ENCODE assay signal across 22 cellular contexts in the genomic region with DNA sequence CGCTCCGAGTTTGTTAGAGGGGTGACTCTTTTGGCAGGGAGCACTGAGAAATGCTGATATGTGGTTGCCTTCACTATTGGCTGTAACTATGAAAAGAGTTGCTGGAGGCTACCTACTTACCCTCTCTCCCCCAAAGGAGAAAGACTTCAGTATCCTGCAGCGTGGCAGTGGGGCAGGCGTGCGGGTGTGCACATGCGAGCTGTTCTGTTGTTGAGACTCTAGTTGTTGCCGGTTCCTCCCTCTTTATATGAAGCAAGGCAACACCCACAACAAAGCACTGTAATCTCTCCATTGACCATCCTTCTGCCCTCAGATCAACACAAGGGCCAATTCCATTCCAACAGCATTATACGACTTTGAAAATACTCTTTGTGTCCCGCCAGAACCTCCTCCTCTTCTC.
DNase-seq lines count a peak whose midpoint lies in the region; ATAC-seq, FAIRE-seq and TF ChIP-seq lines count a peak whose summit lies in the region.
"Had no signal": no experiment of that assay in that cellular context is flagged by ENCODE, and none has a peak within 500 bp of the region (broad histone marks: within the 10 kb centered on the region; RNA-seq: fewer than 3 reads in every experiment).

No MANE protein-coding gene starts in this region.

- ATAC-seq in IMR-90 (ENCODE audit: low read depth) (no peak), GM21381 (IDR thresholded peaks at IDR 0.05; ENCODE audit: unreplicated experiment) (no peak)
- ATAC-seq: A549 had no signal

- H3K9me1 ChIP-seq in IMR-90 (ENCODE audit: insufficient read depth, low read length): peaks cover 19% of the 10 kb centered on the region

- peak overlapping the region; percentile 77 for H3K4ac ChIP-seq in IMR-90 (ENCODE audit: low read depth, low read length)
- no peak overlapping the region for H3K4ac ChIP-seq in trophoblast cell (ENCODE audit: low read depth, low read length)

- H3K4me2 ChIP-seq in IMR-90 (ENCODE audit: low read depth, low read length) (no peak overlapping the region), fibroblast of lung (ENCODE audit: extremely low read depth, insufficient read depth, low read length) (no peak overlapping the region), trophoblast cell (ENCODE audit: low read length) (no peak overlapping the region)
- H3K4me2 ChIP-seq: A549 had no signal

- H3K4me1 ChIP-seq in IMR-90 (ENCODE audit: control insufficient read depth, insufficient read depth, low read length) (peaks cover 21% of the 10 kb centered on the region), fibroblast of lung (ENCODE audit: control insufficient read depth, extremely low read depth, insufficient read depth, low read length) (peaks cover 16% of the 10 kb centered on the region), trophoblast cell (ENCODE audit: control insufficient read depth in 1 of 2, insufficient read depth in 2 of 2, low read length in 2 of 2) (peaks cover 0 to 4% of the 10 kb centered on the region in 2 experiments)
- H3K4me1 ChIP-seq: A549, SJCRH30 had no signal

- H3K14ac ChIP-seq in IMR-90 (replicated peaks; ENCODE audit: low read depth, low read length) (peak overlapping the region; percentile 51; the same call in 1 of the 2 replicates), trophoblast cell (ENCODE audit: low read length) (no peak overlapping the region)

- H3K27me3 ChIP-seq in IMR-90 (ENCODE audit: control insufficient read depth, insufficient read depth, low read length) (no peaks in the 10 kb centered on the region), fibroblast of lung (ENCODE audit: control insufficient read depth, insufficient read depth, low read length) (no peaks in the 10 kb centered on the region), trophoblast cell (ENCODE audit: insufficient read depth, low read length) (no peaks in the 10 kb centered on the region)
- H3K27me3 ChIP-seq: BLaER1 treated with 17β-estradiol and CSF1 and Interleukin-3, amounts not matched to agents 10 nM and 100 nM; SJCRH30 had no signal

- H3K79me1 ChIP-seq in IMR-90 (ENCODE audit: low read depth in 1 of 2, low read length in 2 of 2) (no peaks in the 10 kb centered on the region), trophoblast cell (ENCODE audit: low read length) (peaks cover 3% of the 10 kb centered on the region)

- in situ Hi-C loops in IMR-90 (cut with MboI; ENCODE audit: low sequenced_read_pairs): no loop called here

- H3K9ac ChIP-seq in IMR-90 (ENCODE audit: low read depth, low read length): no peak overlapping the region
- H3K9ac ChIP-seq in fibroblast of lung (ENCODE audit: insufficient read depth, low read length): no peak overlapping the region
- H3K9ac ChIP-seq in trophoblast cell (ENCODE audit: low read length): no peak overlapping the region
- H3K9ac ChIP-seq: BLaER1 treated with 17β-estradiol and CSF1 and Interleukin-3, amounts not matched to agents 10 nM and 100 nM had no signal

- intact Hi-C loops in IMR-90 (cut with micrococcal nuclease): no loop called here

- H4K91ac ChIP-seq in IMR-90 (ENCODE audit: insufficient read depth, low read depth, low read length) (peak overlapping the region; percentile 51; the same call in 1 of the 2 replicates), trophoblast cell (ENCODE audit: low read depth, low read length) (no peak overlapping the region)

- DNase-seq in IMR-90 (no peak), fibroblast of lung (ENCODE audit: low read depth in 2 of 2) (no peak), trophoblast cell (no peak), urothelium cell line (ENCODE audit: low spot score) (no peak), NCI-H82 treated with DMSO at 0.1 percent for 48 hours (lab: John Stamatoyannopoulos, UW; ENCODE audit: unreplicated experiment) (no peak), NCI-H2171 treated with DMSO at 0.1 percent for 48 hours (lab: John Stamatoyannopoulos, UW) (no peak)
- DNase-seq: AML-193; CD4-positive, alpha-beta T cell; GOT3; HCEC 1CT; Karpas-422; NCI-H1092 treated with DMSO at 0.1 percent for 48 hours; NCI-H1436; NCI-H187 treated with DMSO at 0.1 percent for 48 hours; NCI-H524; NCI-H748 treated with DMSO at 0.1 percent for 48 hours; SJCRH30 had no signal

- peak; percentile 9 for FAIRE-seq in urothelium cell line (lab: Jason Lieb, UNC)
- FAIRE-seq: A549, D721Med, RCC 7860 had no signal

- H2BK20ac ChIP-seq in IMR-90 (ENCODE audit: low read depth, low read length): peak overlapping the region; percentile 69; the same call in 1 of the 2 replicates

- H2AFZ ChIP-seq in IMR-90 (replicated peaks; ENCODE audit: low read length, poor library complexity) (no peak overlapping the region), fibroblast of lung (ENCODE audit: low read length) (no peak overlapping the region), trophoblast cell (ENCODE audit: insufficient read depth, low read length, poor library complexity) (no peak overlapping the region)

- H3K79me2 ChIP-seq in fibroblast of lung (ENCODE audit: control insufficient read depth, insufficient read depth, low read length) (no peaks in the 10 kb centered on the region), trophoblast cell (ENCODE audit: control insufficient read depth, insufficient read depth, low read length, poor library complexity) (no peaks in the 10 kb centered on the region)

- TF ChIP-seq CTCF in IMR-90 (conservative IDR thresholded peaks at IDR 0.05; ENCODE audit: low read depth, low read length) (no peak), fibroblast of lung (conservative IDR thresholded peaks at IDR 0.05 in 1 of 2, IDR thresholded peaks at IDR 0.05 in 1 of 2; ENCODE audit: low read depth in 1 of 2, low read length in 2 of 2) (no peak)

- H3K56ac ChIP-seq in IMR-90 (ENCODE audit: extremely low read depth, insufficient read depth, low read length): 0 out of 2 replicates have a peak overlapping the region, but pooled peaks have one; percentile 10

- H3K27ac ChIP-seq in IMR-90 (ENCODE audit: insufficient read depth, low read length) (peak overlapping the region; percentile 31; the same call in 1 of the 2 replicates), fibroblast of lung (ENCODE audit: insufficient read depth, low read length) (peak overlapping the region; percentile 87), trophoblast cell (ENCODE audit: low read depth, low read length) (no peak overlapping the region)
- H3K27ac ChIP-seq: A549; BLaER1 treated with 17β-estradiol and CSF1 and Interleukin-3, amounts not matched to agents 10 nM and 100 nM; SJCRH30 had no signal

- H3K23ac ChIP-seq in IMR-90 (ENCODE audit: low read depth, low read length) (no peak overlapping the region; the same call in 1 of the 2 replicates), trophoblast cell (ENCODE audit: low read length) (no peak overlapping the region)

- H2BK120ac ChIP-seq in IMR-90 (ENCODE audit: low read depth, low read length): peak overlapping the region; percentile 65
- no peak overlapping the region for H2BK120ac ChIP-seq in trophoblast cell (ENCODE audit: insufficient read depth, low read length, poor library complexity)

- no peak overlapping the region for H4K12ac ChIP-seq in trophoblast cell (ENCODE audit: low read depth, low read length)

- H4K20me1 ChIP-seq in IMR-90 (ENCODE audit: insufficient read depth, low read length) (no peaks in the 10 kb centered on the region; the same call in 1 of the 2 replicates), fibroblast of lung (ENCODE audit: control insufficient read depth, extremely low read depth, insufficient read depth, low read length) (no peaks in the 10 kb centered on the region)
- H4K20me1 ChIP-seq: BLaER1 treated with 17β-estradiol and CSF1 and Interleukin-3, amounts not matched to agents 10 nM and 100 nM had no signal

- POLR2A ChIA-PET in IMR-90 (lab: Charles Lee; ENCODE audit: unreplicated experiment): no interaction called here

- peak overlapping the region; percentile 18 for H3K18ac ChIP-seq in IMR-90 (ENCODE audit: low read depth, low read length)
- no peak overlapping the region for H3K18ac ChIP-seq in trophoblast cell (ENCODE audit: low read length)

- peak overlapping the region; percentile 6 for H4K5ac ChIP-seq in IMR-90 (ENCODE audit: low read depth, low read length)

- WGBS in IMR-90 (ENCODE audit: extremely low coverage in 2 of 2, insufficient read length in 1 of 2), 2 experiments: 95% methylated on average over 4 of the region's 9 CpGs; no CpG with 5 or more reads in 1 of the 2 experiments
- WGBS in trophoblast cell (ENCODE audit: extremely low coverage, insufficient coverage, insufficient read length): no CpG with 5 or more reads among the region's 9 CpGs

- no peak for TF ChIP-seq RAD21 in IMR-90 (IDR thresholded peaks at IDR 0.05; ENCODE audit: low read length)

- peak overlapping the region; percentile 11 for H2BK12ac ChIP-seq in trophoblast cell (ENCODE audit: low read length)

- CTCF ChIA-PET in IMR-90 (lab: Yijun Ruan, JAX): interaction anchor here (0.6 kb wide), 1 partner anchor 307 kb away, joined by 3 read pairs; no protein-coding TSS in a partner anchor

- H3K36me3 ChIP-seq in IMR-90 (ENCODE audit: control insufficient read depth, insufficient read depth, low read length) (no peaks in the 10 kb centered on the region), fibroblast of lung (ENCODE audit: control insufficient read depth, insufficient read depth, low read length) (no peaks in the 10 kb centered on the region), trophoblast cell (ENCODE audit: control insufficient read depth in 1 of 2, insufficient read depth in 2 of 2, low read length in 2 of 2) (no peaks in the 10 kb centered on the region)
- H3K36me3 ChIP-seq: BLaER1 treated with 17β-estradiol and CSF1 and Interleukin-3, amounts not matched to agents 10 nM and 100 nM; SJCRH30 had no signal

- BruUV-seq in IMR-90 (replicated peaks; lab: Mats Ljungman, UMichigan): no TSS peak

- peak overlapping the region; percentile 8 for H2BK5ac ChIP-seq in IMR-90 (ENCODE audit: low read depth, low read length, poor library complexity, severe bottlenecking)
- H2BK5ac ChIP-seq in trophoblast cell (ENCODE audit: low read depth, low read length, poor library complexity): no peak overlapping the region

- dilution Hi-C loops in IMR-90 (cut with HindIII; ENCODE audit: low sequenced_read_pairs, unreplicated experiment): no loop called here

- H3K4me3 ChIP-seq in IMR-90 (ENCODE audit: insufficient read depth, low read depth, low read length): no peak overlapping the region
- H3K4me3 ChIP-seq in fibroblast of lung (replicated peaks in 1 of 4; ENCODE audit: control extremely low read depth in 1 of 4, insufficient read depth in 1 of 4, low read depth in 3 of 4, low read length in 4 of 4): no peak overlapping the region
- no peak overlapping the region for H3K4me3 ChIP-seq in trophoblast cell (ENCODE audit: low read depth, low read length)
- H3K4me3 ChIP-seq: A549; BLaER1 treated with 17β-estradiol and CSF1 and Interleukin-3, amounts not matched to agents 10 nM and 100 nM; SJCRH30 had no signal

- H2BK15ac ChIP-seq in IMR-90 (ENCODE audit: low read depth, low read length): peak overlapping the region; percentile 36; the same call in 2 of the 3 replicates

- no peak overlapping the region for H2AK9ac ChIP-seq in IMR-90 (replicated peaks; ENCODE audit: low read depth, low read length, poor library complexity)

- H2AK5ac ChIP-seq in IMR-90 (ENCODE audit: low read depth, low read length): peak overlapping the region; percentile 70
- no peak overlapping the region for H2AK5ac ChIP-seq in trophoblast cell (ENCODE audit: low read length)

- TF ChIP-seq POLR2A in IMR-90 (IDR thresholded peaks at IDR 0.05; ENCODE audit: low read depth, low read length): no peak

- H3K9me3 ChIP-seq in IMR-90 (ENCODE audit: control insufficient read depth, insufficient read depth, low read length): no peaks in the 10 kb centered on the region; the same call in 1 of the 2 replicates
- H3K9me3 ChIP-seq in fibroblast of lung (ENCODE audit: control insufficient read depth, insufficient read depth, low read depth, low read length): no peaks in the 10 kb centered on the region
- no peaks in the 10 kb centered on the region for H3K9me3 ChIP-seq in trophoblast cell (ENCODE audit: insufficient read depth, low read depth, low read length)

- H4K8ac ChIP-seq in IMR-90 (ENCODE audit: low read depth in 2 of 2, low read length in 2 of 2) (peak overlapping the region in 1 of 2 experiments; percentile 49; a peak in 2 of 4 replicates), trophoblast cell (ENCODE audit: low read depth, low read length) (no peak overlapping the region)
